18 cellular contexts compared by ENCODE assay signal in genomic region chr10:59997807-59998525, GRCh38.
DNase-seq lines count a peak whose midpoint lies in the region; ATAC-seq and TF ChIP-seq lines count a peak whose summit lies in the region.
"Had no signal": no experiment of that assay in that cellular context is flagged by ENCODE, and none has a peak within 500 bp of the region (broad histone marks: within the 10 kb centered on the region; RNA-seq: fewer than 3 reads in every experiment).

No MANE protein-coding gene starts in this region.

- no peaks in the 10 kb centered on the region for H3K9me3 ChIP-seq in right atrium auricular region
- peaks cover 0 to 2% of the 10 kb centered on the region in 2 donors for H3K9me3 ChIP-seq in neuronal stem cell (replicated peaks in 1 of 2; ENCODE audit: control insufficient read depth in 2 of 2, insufficient read depth in 1 of 2, low read depth in 1 of 2, low read length in 2 of 2)
- H3K9me3 ChIP-seq: tibial artery had no signal

- no peak overlapping the region for H3K23ac ChIP-seq in neuronal stem cell (ENCODE audit: low read depth, low read length, poor library complexity)

- no peaks in the 10 kb centered on the region for H3K4me1 ChIP-seq in right atrium auricular region
- no peaks in the 10 kb centered on the region for H3K4me1 ChIP-seq in neuronal stem cell (ENCODE audit: control insufficient read depth in 2 of 2, insufficient read depth in 1 of 2, low read depth in 1 of 2, low read length in 2 of 2)
- H3K4me1 ChIP-seq: neural progenitor cell, tibial artery had no signal

- no CpG with 5 or more reads among the region's 3 CpGs for WGBS in neuronal stem cell (ENCODE audit: extremely low coverage in 2 of 2, insufficient read length in 2 of 2, insufficient replicate concordance in 1 of 2), 2 donors

- H3K18ac ChIP-seq in neuronal stem cell (ENCODE audit: low read length): no peak overlapping the region

- no peak overlapping the region for H3K4ac ChIP-seq in neuronal stem cell (ENCODE audit: low read length)

- H3K27ac ChIP-seq in right atrium auricular region (no peak overlapping the region), brain microvascular endothelial cell (no peak overlapping the region), neuronal stem cell (replicated peaks; ENCODE audit: low read length) (no peak overlapping the region)
- H3K27ac ChIP-seq: BLaER1 treated with 17β-estradiol and CSF1 and Interleukin-3, amounts not matched to agents 10 nM and 100 nM; HL-60; neural progenitor cell; tibial artery had no signal

- no peak overlapping the region for H2BK12ac ChIP-seq in neuronal stem cell (ENCODE audit: low read length)

- peak; percentile 24 for DNase-seq in left cardiac atrium
- DNase-seq in right atrium auricular region (ENCODE audit: low spot score): no peak
- DNase-seq in brain microvascular endothelial cell: peak; percentile 4
- no peak for DNase-seq in neuronal stem cell (ENCODE audit: low spot score)
- DNase-seq in iPS-NIHi7 (ENCODE audit: extremely low spot score): no peak
- no peak for DNase-seq in HK-2 (ENCODE audit: unreplicated experiment)
- DNase-seq: activated CD4-positive, alpha-beta T cell treated with anti-CD3 and anti-CD28 coated beads for 4 hours; activated T-cell treated with anti-CD3 and anti-CD28 coated beads, Interleukin-2, amount 50 U/mL, for 48 hours; COR-L47; glutamatergic neuron; NCI-H1417; NCI-H2029 treated with DMSO at 0.1 percent for 48 hours; tibial artery had no signal

- intact Hi-C loops in left cardiac atrium (cut with DNase I): no loop called here

- H3K36me3 ChIP-seq in right atrium auricular region: no peaks in the 10 kb centered on the region
- H3K36me3 ChIP-seq in brain microvascular endothelial cell (replicated peaks): no peaks in the 10 kb centered on the region
- H3K36me3 ChIP-seq in neuronal stem cell (replicated peaks in 1 of 2; ENCODE audit: control insufficient read depth in 2 of 2, insufficient read depth in 2 of 2, low read length in 2 of 2): no peaks in the 10 kb centered on the region
- H3K36me3 ChIP-seq: BLaER1 treated with 17β-estradiol and CSF1 and Interleukin-3, amounts not matched to agents 10 nM and 100 nM; neural progenitor cell; tibial artery had no signal

- in situ Hi-C loops in brain microvascular endothelial cell (cut with HindIII; ENCODE audit: low pct_ligation_motif_present, low sequenced_read_pairs): no loop called here

- peak overlapping the region; percentile 56 for H2AFZ ChIP-seq in neuronal stem cell (ENCODE audit: low read length)
- H2AFZ ChIP-seq: neural progenitor cell had no signal

- H3K4me3 ChIP-seq in right atrium auricular region: no peak overlapping the region
- no peak overlapping the region for H3K4me3 ChIP-seq in brain microvascular endothelial cell (ENCODE audit: low read depth, low read length)
- H3K4me3 ChIP-seq in neuronal stem cell (ENCODE audit: low read length in 2 of 2): no peak overlapping the region
- H3K4me3 ChIP-seq: BLaER1 treated with 17β-estradiol and CSF1 and Interleukin-3, amounts not matched to agents 10 nM and 100 nM; lung; neural progenitor cell; tibial artery had no signal

- H3K4me2 ChIP-seq in neuronal stem cell (ENCODE audit: insufficient read depth, low read length, poor library complexity, severe bottlenecking): no peak overlapping the region
- H3K4me2 ChIP-seq: neural progenitor cell had no signal

- ATAC-seq in left cardiac atrium: no peak
- ATAC-seq in HG02970 (IDR thresholded peaks at IDR 0.05; ENCODE audit: low FRiP score, unreplicated experiment): no peak

- no peak overlapping the region for H3K14ac ChIP-seq in neuronal stem cell (ENCODE audit: low read length)

- no peaks in the 10 kb centered on the region for H3K79me1 ChIP-seq in neuronal stem cell (ENCODE audit: low read depth, low read length)

- no peak overlapping the region for H2BK15ac ChIP-seq in neuronal stem cell (ENCODE audit: low read length)

- H4K8ac ChIP-seq in neuronal stem cell (ENCODE audit: low read depth, low read length): no peak overlapping the region

- TF ChIP-seq CTCF in right atrium auricular region (IDR thresholded peaks at IDR 0.05) (no peak), brain microvascular endothelial cell (IDR thresholded peaks at IDR 0.05; ENCODE audit: low read depth, low read length, missing control alignments) (no peak)

- H4K91ac ChIP-seq in neuronal stem cell (ENCODE audit: low read depth, low read length, poor library complexity): no peak overlapping the region

- H3K9ac ChIP-seq in neuronal stem cell (ENCODE audit: low read depth, low read length, poor library complexity): no peak overlapping the region
- H3K9ac ChIP-seq: BLaER1 treated with 17β-estradiol and CSF1 and Interleukin-3, amounts not matched to agents 10 nM and 100 nM; neural progenitor cell had no signal

- H2BK5ac ChIP-seq in neuronal stem cell (ENCODE audit: low read length): no peak overlapping the region

- no peak overlapping the region for H2AK5ac ChIP-seq in neuronal stem cell (ENCODE audit: low read depth, low read length)

- no peak overlapping the region for H2BK120ac ChIP-seq in neuronal stem cell (ENCODE audit: low read depth, low read length)

- H3K27me3 ChIP-seq in right atrium auricular region (no peaks in the 10 kb centered on the region), brain microvascular endothelial cell (replicated peaks) (no peaks in the 10 kb centered on the region), neuronal stem cell (ENCODE audit: control insufficient read depth in 3 of 3, insufficient read depth in 3 of 3, low read depth in 1 of 3, low read length in 3 of 3) (peaks cover 0 to 2% (median 0%) of the 10 kb centered on the region in 3 experiments)
- H3K27me3 ChIP-seq: BLaER1 treated with 17β-estradiol and CSF1 and Interleukin-3, amounts not matched to agents 10 nM and 100 nM; neural progenitor cell; tibial artery had no signal

Comparison
In these comparisons a context has a peak if more than half of its experiments do, and no peak if none do; other contexts are left out.
1. DNase-seq: peak in left cardiac atrium (single experiment) and brain microvascular endothelial cell (single experiment); none in right atrium auricular region (single experiment), neuronal stem cell (single experiment), iPS-NIHi7 (single experiment) and HK-2 (single experiment).